In the genomic region with DNA sequence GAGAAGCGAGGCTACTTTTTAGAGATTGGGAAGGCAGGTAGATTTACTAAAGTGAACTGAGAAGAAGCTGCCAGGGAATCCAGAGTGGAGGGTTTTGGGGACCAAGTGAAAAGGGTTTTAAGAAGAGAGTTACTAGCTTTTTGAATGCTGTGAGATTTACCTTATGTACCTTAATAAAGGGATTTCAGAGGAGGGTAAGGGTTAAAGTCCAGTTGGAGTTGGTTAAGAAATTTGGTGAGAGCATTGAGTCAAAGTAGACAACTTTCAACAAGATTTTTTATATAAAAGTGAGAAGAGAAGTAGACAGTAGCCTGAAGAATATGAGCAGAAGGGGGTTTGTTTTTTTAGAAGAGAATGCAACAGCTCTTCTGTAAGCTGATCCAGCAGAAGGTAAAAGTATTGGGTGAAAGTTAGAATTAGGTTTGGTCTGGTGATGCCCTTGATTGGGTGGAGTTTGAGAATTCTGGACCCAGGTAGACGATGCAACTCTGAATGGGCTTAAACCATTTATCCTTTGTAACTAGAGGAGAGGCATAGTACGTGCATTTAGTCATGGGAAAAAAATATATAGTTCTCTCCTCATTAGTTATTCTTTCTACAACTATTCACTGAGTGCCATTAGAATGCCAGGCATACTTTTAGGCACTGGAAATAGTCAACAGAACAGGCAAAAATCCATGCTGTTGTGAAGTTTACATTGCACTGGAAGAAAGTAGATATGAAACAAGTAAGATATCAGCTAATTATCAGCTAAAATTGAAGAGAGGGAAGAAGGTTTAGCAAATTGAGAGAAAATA, we compare ENCODE assay signal across 16 cellular contexts.
"Had no signal": no experiment of that assay in that cellular context is flagged by ENCODE, and none has a peak within 500 bp of the region (broad histone marks: within the 10 kb centered on the region; RNA-seq: fewer than 3 reads in every experiment).

No MANE protein-coding gene starts in this region.

- H3K4me3 ChIP-seq: breast epithelium, left lung, psoas muscle, stomach, vagina had no signal

- H3K4me3 Mint-ChIP-seq: activated naive CD4-positive, alpha-beta T cell treated with anti-CD3 and anti-CD28 coated beads, Interleukin-2, amount 10 ng/mL, durations not matched to agents 7 days and 5 days; nephron had no signal

- H3K4me1 Mint-ChIP-seq: activated naive CD4-positive, alpha-beta T cell treated with anti-CD3 and anti-CD28 coated beads, Interleukin-2, amount 10 ng/mL, durations not matched to agents 7 days and 5 days had no signal

- H3K27ac Mint-ChIP-seq: activated naive CD4-positive, alpha-beta T cell treated with anti-CD3 and anti-CD28 coated beads, Interleukin-2, amount 10 ng/mL, durations not matched to agents 7 days and 5 days; activated T-helper 2 cell treated with anti-CD3 and anti-CD28 coated beads, Interferon-gamma antibody, Interleukin-2, Interleukin-4, amounts not matched to agents 10 μg/mL and 5 μg/mL and 100 μg/mL, durations not matched to agents 14 hours and 24 hours and 36 hours; nephron had no signal

- DNase-seq: activated CD4-positive, CD25-positive, alpha-beta regulatory T cell; activated naive CD4-positive, alpha-beta T cell treated with anti-CD3 and anti-CD28 coated beads, Interleukin-2, amount 10 ng/mL, durations not matched to agents 7 days and 5 days; amniotic stem cell; foreskin fibroblast; left lung; mesenchymal stem cell; occipital lobe; psoas muscle; stimulated activated CD4-positive, alpha-beta T cell treated with anti-CD3 and anti-CD28 coated beads, Interleukin-4, amount 100 ng/mL, for 1 hour; stomach; T-helper 2 cell had no signal

- ATAC-seq: esophagus mucosa, left lung, psoas muscle had no signal

- H3K9me3 Mint-ChIP-seq: activated naive CD4-positive, alpha-beta T cell treated with anti-CD3 and anti-CD28 coated beads, Interleukin-2, amount 10 ng/mL, durations not matched to agents 7 days and 5 days had no signal

- H3K27me3 Mint-ChIP-seq: activated naive CD4-positive, alpha-beta T cell treated with anti-CD3 and anti-CD28 coated beads, Interleukin-2, amount 10 ng/mL, durations not matched to agents 7 days and 5 days had no signal
